8 cellular contexts compared by ENCODE assay signal in genomic region chr12:12266389-12266872, GRCh38. TPM values are rescaled to one million over a fixed set of nuclear protein-coding genes. Genes with fewer than 3 reads are reported as not detected.
DNase-seq lines count a peak whose midpoint lies in the region; TF ChIP-seq lines count a peak whose summit lies in the region.

No MANE protein-coding gene starts in this region.

- peak overlapping the region; percentile 100 for H3K27ac Mint-ChIP-seq in mesothelial cell of epicardium

- H3K9me3 ChIP-seq in vagina, result no peaks in the 10 kb centered on the region

- peak overlapping the region; percentile 92 for H3K4me3 Mint-ChIP-seq in mesothelial cell of epicardium

- TF ChIP-seq POLR2A in NB4 (IDR thresholded peaks at IDR 0.05; ENCODE audit: extremely low read depth, insufficient read length), result no peak
- no peak for TF ChIP-seq POLR2A in vagina (IDR thresholded peaks at IDR 0.05)

- H3K27ac ChIP-seq in coronary artery, result peak overlapping the region; percentile 97 to 99
- H3K27ac ChIP-seq in vagina, result peak overlapping the region; percentile 95

- no peak for TF ChIP-seq CTCF in GM10266 (IDR thresholded peaks at IDR 0.05; ENCODE audit: control insufficient read depth, insufficient read depth, low read depth, missing control alignments)
- no peak for TF ChIP-seq CTCF in NB4 (IDR thresholded peaks at IDR 0.05; ENCODE audit: low read depth, low read length)
- no peak for TF ChIP-seq CTCF in coronary artery (IDR thresholded peaks at IDR 0.05)
- TF ChIP-seq CTCF in mesothelial cell of epicardium (IDR thresholded peaks at IDR 0.05; ENCODE audit: unreplicated experiment), result no peak
- no peak for TF ChIP-seq CTCF in vagina (IDR thresholded peaks at IDR 0.05)

- H3K4me3 ChIP-seq in NB4 (ENCODE audit: low read depth, low read length), result peak overlapping the region; percentile 83
- H3K4me3 ChIP-seq in coronary artery, result peak overlapping the region; percentile 88
- H3K4me3 ChIP-seq in vagina, result peak overlapping the region; percentile 68 to 96

- H3K36me3 ChIP-seq in vagina, result no peaks in the 10 kb centered on the region

- H3K36me3 Mint-ChIP-seq in mesothelial cell of epicardium, result peaks cover 2% of the 10 kb centered on the region

- no peaks in the 10 kb centered on the region for H3K27me3 Mint-ChIP-seq in mesothelial cell of epicardium (ENCODE audit: low read depth)

- peak; percentile 26 for DNase-seq in GM10266 (ENCODE audit: extremely low spot score)
- DNase-seq in NB4 (ENCODE audit: low read depth), result no peak
- no peak for DNase-seq in coronary artery (ENCODE audit: low spot score)
- no peak for DNase-seq in mesothelial cell of epicardium (ENCODE audit: low spot score in 2 of 2, unreplicated experiment in 2 of 2)
- no peak for DNase-seq in vagina (ENCODE audit: extremely low spot score in 2 of 2)
- no peak for DNase-seq in AML-193 (lab: John Stamatoyannopoulos, UW)
- DNase-seq in NCI-H2196 (lab: John Stamatoyannopoulos, UW; ENCODE audit: unreplicated experiment), result no peak
- DNase-seq in ecto neural progenitor cell (ENCODE audit: low spot score), result no peak

- intact Hi-C loops in vagina (cut with DNase I), result no loop called here

- peaks cover 3% of the 10 kb centered on the region for H3K9me3 Mint-ChIP-seq in mesothelial cell of epicardium

- H3K4me1 Mint-ChIP-seq in mesothelial cell of epicardium, result peaks cover 29% of the 10 kb centered on the region

- H3K4me1 ChIP-seq in vagina, result peaks cover 33% of the 10 kb centered on the region

- no peaks in the 10 kb centered on the region for H3K27me3 ChIP-seq in vagina

RNA-seq across cellular contexts. Expression of gene LRP6, which starts 0.4 kb away (rescaled TPM):
- 72.9 to 77.4 TPM (median 75.3 TPM) in 3 replicates for total RNA-seq in mesothelial cell of epicardium
- 71.0 TPM for total RNA-seq in vagina
